Comparison of ENCODE assay signal across 8 cellular contexts in the genomic region with DNA sequence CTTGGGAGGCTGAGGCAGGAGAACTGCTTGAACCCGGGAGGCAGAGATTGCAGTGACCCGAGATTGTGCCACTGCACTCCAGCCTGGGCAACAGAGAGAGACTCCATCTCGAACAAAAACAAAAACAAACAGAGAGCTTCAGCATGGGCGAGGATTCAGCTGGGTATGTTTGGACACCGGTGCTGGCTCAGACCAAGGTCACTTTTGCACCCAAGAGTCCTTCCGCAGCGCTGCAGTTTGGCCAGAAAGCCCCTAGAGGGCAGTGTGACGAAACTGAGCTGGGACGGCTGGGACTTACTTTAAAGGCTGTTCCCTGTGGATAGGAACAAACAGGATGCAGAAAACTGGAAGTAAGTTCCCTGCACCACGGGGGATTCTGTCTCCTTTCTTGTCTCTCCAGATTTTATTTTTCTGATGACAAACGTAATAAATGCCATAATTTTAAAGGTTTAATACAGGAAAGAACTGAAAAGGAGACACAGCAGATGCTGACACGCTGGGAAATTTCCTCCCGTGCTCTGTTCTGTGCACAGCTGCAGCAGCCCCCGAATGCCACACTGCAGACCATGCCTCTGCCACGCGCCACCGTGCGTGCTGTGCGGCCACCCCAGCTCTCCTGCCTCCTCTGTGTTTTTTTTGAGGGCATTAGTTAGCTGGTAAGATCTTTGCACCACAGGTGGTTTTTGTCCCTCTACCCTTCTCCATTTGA. TPM values are rescaled to one million over a fixed set of nuclear protein-coding genes. Genes with fewer than 3 reads are reported as not detected.
DNase-seq lines count a peak whose midpoint lies in the region; ATAC-seq and TF ChIP-seq lines count a peak whose summit lies in the region.

No MANE protein-coding gene starts in this region.

- no peaks in the 10 kb centered on the region for H3K9me3 Mint-ChIP-seq in activated CD4-positive, alpha-beta memory T cell treated with anti-CD3 and anti-CD28 coated beads, Interleukin-2, amount 10 ng/mL, durations not matched to agents 7 days and 5 days

- H3K79me2 ChIP-seq in ACC112 (ENCODE audit: control insufficient read depth, insufficient read depth, low read length, unreplicated experiment) (peaks cover 3% of the 10 kb centered on the region), mesendoderm (ENCODE audit: control insufficient read depth, insufficient read depth, low read length) (no peaks in the 10 kb centered on the region)

- H2AK5ac ChIP-seq in mesendoderm (ENCODE audit: low read length), result no peak overlapping the region

- ATAC-seq in GM21360 (IDR thresholded peaks at IDR 0.05; ENCODE audit: unreplicated experiment), result no peak

- no peak overlapping the region for H3K4ac ChIP-seq in mesendoderm (ENCODE audit: low read depth, low read length)

- H3K18ac ChIP-seq in mesendoderm (ENCODE audit: low read length), result no peak overlapping the region

- H3K4me1 Mint-ChIP-seq in activated CD4-positive, alpha-beta memory T cell treated with anti-CD3 and anti-CD28 coated beads, Interleukin-2, amount 10 ng/mL, durations not matched to agents 7 days and 5 days, result peaks cover 3% of the 10 kb centered on the region

- peaks cover 15% of the 10 kb centered on the region for H3K27me3 Mint-ChIP-seq in activated CD4-positive, alpha-beta memory T cell treated with anti-CD3 and anti-CD28 coated beads, Interleukin-2, amount 10 ng/mL, durations not matched to agents 7 days and 5 days

- H3K27ac Mint-ChIP-seq in activated CD4-positive, alpha-beta memory T cell treated with anti-CD3 and anti-CD28 coated beads, Interleukin-2, amount 10 ng/mL, durations not matched to agents 7 days and 5 days, result no peak overlapping the region

- no peak overlapping the region for H2BK15ac ChIP-seq in mesendoderm (replicated peaks; ENCODE audit: low read depth)

- H3K27me3 ChIP-seq in ACC112 (ENCODE audit: insufficient read depth, low read length) (no peaks in the 10 kb centered on the region), mesendoderm (ENCODE audit: insufficient read depth, low read length, poor library complexity) (no peaks in the 10 kb centered on the region)

- H3K36me3 Mint-ChIP-seq in activated CD4-positive, alpha-beta memory T cell treated with anti-CD3 and anti-CD28 coated beads, Interleukin-2, amount 10 ng/mL, durations not matched to agents 7 days and 5 days (ENCODE audit: low read depth), result no peaks in the 10 kb centered on the region

- no peak overlapping the region for H3K56ac ChIP-seq in mesendoderm (ENCODE audit: low read length)

- CTCF ChIA-PET in activated CD4-positive, alpha-beta memory T cell treated with anti-CD3 and anti-CD28 coated beads, Interleukin-2, amount 10 ng/mL, durations not matched to agents 7 days and 5 days (lab: Charles Lee), result interaction anchor here (0.6 to 5.4 kb wide), 23 partner anchors 8 to 130 kb away, joined by 3 to 42 read pairs (median 4); a partner anchor contains a TSS

- H4K5ac ChIP-seq in mesendoderm (ENCODE audit: low read length), result no peak overlapping the region

- H3K4me3 Mint-ChIP-seq in activated CD4-positive, alpha-beta memory T cell treated with anti-CD3 and anti-CD28 coated beads, Interleukin-2, amount 10 ng/mL, durations not matched to agents 7 days and 5 days, result no peak overlapping the region

- H4K8ac ChIP-seq in mesendoderm (ENCODE audit: low read depth, low read length), result no peak overlapping the region

- H3K9ac ChIP-seq in mesendoderm (ENCODE audit: low read length), result no peak overlapping the region

- peaks cover 4% of the 10 kb centered on the region for H3K36me3 ChIP-seq in ACC112 (ENCODE audit: insufficient read depth, low read length)
- no peaks in the 10 kb centered on the region for H3K36me3 ChIP-seq in mesendoderm (ENCODE audit: control insufficient read depth, insufficient read depth, low read length)

- H2AFZ ChIP-seq in ACC112 (ENCODE audit: low read length, unreplicated experiment), result no peak overlapping the region

- no peaks in the 10 kb centered on the region for H3K79me1 ChIP-seq in mesendoderm (ENCODE audit: low read length)

- WGBS in mesendoderm (ENCODE audit: extremely low coverage, insufficient coverage, low lambda C conversion rate), result no CpG with 5 or more reads among the region's 19 CpGs

- DNase-seq in GM20000 (ENCODE audit: low spot score), result peak; percentile 73
- DNase-seq in NCI-H69 (lab: John Stamatoyannopoulos, UW), result peak; percentile 80
- peak; percentile 70 for DNase-seq in activated CD4-positive, alpha-beta memory T cell treated with anti-CD3 and anti-CD28 coated beads, Interleukin-2, amount 10 ng/mL, durations not matched to agents 7 days and 5 days
- peak; percentile 49 for DNase-seq in effector CD4-positive, alpha-beta T cell
- DNase-seq in mesendoderm, result peak; percentile 84
- DNase-seq in stimulated activated CD8-positive, alpha-beta memory T cell treated with anti-CD3 and anti-CD28 coated beads, Interleukin-15, amount 100 ng/mL, for 48 hours (ENCODE audit: low read depth in 2 of 2), result peak; percentile 35 to 37

- H2BK5ac ChIP-seq in mesendoderm (ENCODE audit: low read length), result no peak overlapping the region

- POLR2A ChIA-PET in activated CD4-positive, alpha-beta memory T cell treated with anti-CD3 and anti-CD28 coated beads, Interleukin-2, amount 10 ng/mL, durations not matched to agents 7 days and 5 days (lab: Charles Lee), result interaction anchor here (0.9 to 1.3 kb wide), 3 partner anchors 23 to 144 kb away, joined by 3 to 6 read pairs (median 3); a partner anchor contains a TSS

- no peak overlapping the region for H3K4me2 ChIP-seq in mesendoderm (ENCODE audit: low read length)

- TF ChIP-seq CTCF in GM20000 (IDR thresholded peaks at IDR 0.05; ENCODE audit: extremely low read depth, missing control alignments), result peak; percentile 97

- H3K4me3 ChIP-seq in ACC112 (ENCODE audit: low read depth, low read length) (peak overlapping the region; percentile 16; the same call in 1 of the 2 replicates), mesendoderm (ENCODE audit: low read length) (no peak overlapping the region)

- H2BK120ac ChIP-seq in mesendoderm (ENCODE audit: low read depth, low read length), result no peak overlapping the region

- H3K4me1 ChIP-seq in ACC112 (ENCODE audit: control insufficient read depth, insufficient read depth, low read length, unreplicated experiment), result peaks cover 38% of the 10 kb centered on the region
- no peaks in the 10 kb centered on the region for H3K4me1 ChIP-seq in mesendoderm (ENCODE audit: control insufficient read depth, low read depth, low read length)

- no peak overlapping the region for H3K27ac ChIP-seq in ACC112 (ENCODE audit: low read depth, low read length)
- H3K27ac ChIP-seq in mesendoderm (ENCODE audit: low read depth, low read length), result no peak overlapping the region

- no peak overlapping the region for H3K23ac ChIP-seq in mesendoderm (ENCODE audit: low read length)

RNA-seq across cellular contexts. Expression of a gene that starts 25.2 kb away (rescaled TPM):
- 10 to 100 TPM; 95.4 to 96.8 TPM for total RNA-seq in activated CD4-positive, alpha-beta memory T cell treated with anti-CD3 and anti-CD28 coated beads, Interleukin-2, amount 10 ng/mL, durations not matched to agents 7 days and 5 days
- 51.3 TPM for polyA plus RNA-seq in mesendoderm (2013, experiment 1 of 2)
- polyA plus RNA-seq in mesendoderm (2013, experiment 2 of 2), result 53.0 TPM

RNA-seq across cellular contexts. Expression of a gene that starts 37.2 kb away (rescaled TPM):
- total RNA-seq in activated CD4-positive, alpha-beta memory T cell treated with anti-CD3 and anti-CD28 coated beads, Interleukin-2, amount 10 ng/mL, durations not matched to agents 7 days and 5 days, result not detected
- polyA plus RNA-seq in mesendoderm (2013, experiment 1 of 2), result 0.06 TPM
- polyA plus RNA-seq in mesendoderm (2013, experiment 2 of 2), result 0.03 TPM

RNA-seq across cellular contexts. Expression of a gene that starts 59.4 kb away (rescaled TPM):
- 1 to 10 TPM; 3.3 TPM for total RNA-seq in activated CD4-positive, alpha-beta memory T cell treated with anti-CD3 and anti-CD28 coated beads, Interleukin-2, amount 10 ng/mL, durations not matched to agents 7 days and 5 days
- polyA plus RNA-seq in mesendoderm (2013, experiment 1 of 2), result 25.3 TPM
- polyA plus RNA-seq in mesendoderm (2013, experiment 2 of 2), result 24.9 TPM
